9 cellular contexts compared by ENCODE assay signal in genomic region chr15:74317820-74318375, GRCh38. TPM values are rescaled to one million over a fixed set of nuclear protein-coding genes. Genes with fewer than 3 reads are reported as not detected.
DNase-seq lines count a peak whose midpoint lies in the region; ATAC-seq and TF ChIP-seq lines count a peak whose summit lies in the region.
"Had no signal": no experiment of that assay in that cellular context is flagged by ENCODE, and none has a peak within 500 bp of the region (broad histone marks: within the 10 kb centered on the region; RNA-seq: fewer than 3 reads in every experiment).

No MANE protein-coding gene starts in this region.

- H3K36me3 ChIP-seq in MG63 (no peaks in the 10 kb centered on the region), muscle layer of duodenum (ENCODE audit: control insufficient read depth in 1 of 2, insufficient read depth in 2 of 2, low read length in 2 of 2) (no peaks in the 10 kb centered on the region), MM.1S (replicated peaks; ENCODE audit: insufficient read depth, low read length) (no peaks in the 10 kb centered on the region)

- H3K9ac ChIP-seq in MM.1S (ENCODE audit: low read length) = no peak overlapping the region

- H3K27me3 ChIP-seq in MG63 (no peaks in the 10 kb centered on the region), muscle layer of duodenum (ENCODE audit: low read depth, low read length) (no peaks in the 10 kb centered on the region), MM.1S (replicated peaks; ENCODE audit: insufficient read depth, low read length) (peaks cover 21% of the 10 kb centered on the region)

- H3K4me3 ChIP-seq in MG63 (no peak overlapping the region), muscle layer of duodenum (ENCODE audit: low read depth in 1 of 2, low read length in 2 of 2) (no peak overlapping the region), MM.1S (ENCODE audit: low read length) (no peak overlapping the region)

- H3K79me2 ChIP-seq in MM.1S (ENCODE audit: low read length) = no peaks in the 10 kb centered on the region

- H3K4me1 ChIP-seq in muscle layer of duodenum (ENCODE audit: control insufficient read depth in 1 of 2, insufficient read depth in 2 of 2, low read length in 2 of 2) = peaks cover 4 to 38% of the 10 kb centered on the region in 2 donors
- H3K4me1 ChIP-seq in MM.1S (ENCODE audit: low read length) = no peaks in the 10 kb centered on the region

- H2AFZ ChIP-seq in MM.1S (ENCODE audit: low read length) = no peak overlapping the region

- peaks cover 78% of the 10 kb centered on the region for H3K4me1 Mint-ChIP-seq in brain

- no peaks in the 10 kb centered on the region for H3F3A ChIP-seq in MM.1S (ENCODE audit: insufficient read depth, low read length)

- no peaks in the 10 kb centered on the region for H3K9me3 Mint-ChIP-seq in brain
- H3K9me3 Mint-ChIP-seq: stimulated activated naive B cell treated with anti-CD40 and anti-IgM and Interleukin-4, amounts not matched to agents 10 μg/mL and 1 μg/mL and 100 μg/mL, for 72 hours had no signal

- peak overlapping the region in 2 of 5 experiments; percentile 44 to 53 for H3K4me3 Mint-ChIP-seq in brain
- H3K4me3 Mint-ChIP-seq: stimulated activated naive B cell treated with anti-CD40 and anti-IgM and Interleukin-4, amounts not matched to agents 10 μg/mL and 1 μg/mL and 100 μg/mL, for 72 hours had no signal

- H3K36me3 Mint-ChIP-seq in brain = no peaks in the 10 kb centered on the region
- H3K36me3 Mint-ChIP-seq: stimulated activated naive B cell treated with anti-CD40 and anti-IgM and Interleukin-4, amounts not matched to agents 10 μg/mL and 1 μg/mL and 100 μg/mL, for 72 hours had no signal

- no peak for ATAC-seq in HG02571 (IDR thresholded peaks at IDR 0.05; ENCODE audit: unreplicated experiment)

- DNase-seq in AG08396 (ENCODE audit: low spot score) = peak; percentile 75
- DNase-seq in MG63 = peak; percentile 79
- no peak for DNase-seq in pons (ENCODE audit: low spot score)
- DNase-seq in MM.1S = no peak
- DNase-seq in activated T-cell treated with anti-CD3 and anti-CD28 coated beads for 4 hours = no peak
- DNase-seq: stimulated activated naive B cell treated with anti-CD40 and anti-IgM and Interleukin-4, amounts not matched to agents 10 μg/mL and 1 μg/mL and 100 μg/mL, for 72 hours had no signal

- H3K4me2 ChIP-seq in MM.1S (ENCODE audit: low read depth, low read length) = no peak overlapping the region

- H3K9me3 ChIP-seq in MG63 = no peaks in the 10 kb centered on the region
- H3K9me3 ChIP-seq in muscle layer of duodenum (ENCODE audit: control insufficient read depth in 1 of 2, low read length in 2 of 2) = no peaks in the 10 kb centered on the region
- H3K9me3 ChIP-seq in MM.1S (replicated peaks; ENCODE audit: insufficient read depth, low read length) = no peaks in the 10 kb centered on the region

- H3K27ac Mint-ChIP-seq in brain = peak overlapping the region; percentile 90 to 100 (median 95)
- H3K27ac Mint-ChIP-seq: stimulated activated naive B cell treated with anti-CD40 and anti-IgM and Interleukin-4, amounts not matched to agents 10 μg/mL and 1 μg/mL and 100 μg/mL, for 72 hours had no signal

- H3K27me3 Mint-ChIP-seq in brain = no peaks in the 10 kb centered on the region

- no peaks in the 10 kb centered on the region for H4K20me1 ChIP-seq in MM.1S (ENCODE audit: insufficient read depth, low read length)

- no peak for TF ChIP-seq CTCF in brain (conservative IDR thresholded peaks at IDR 0.05)
- no peak for TF ChIP-seq CTCF in MM.1S (IDR thresholded peaks at IDR 0.05; ENCODE audit: low read length)

- H3K9me2 ChIP-seq in MM.1S (replicated peaks; ENCODE audit: insufficient read depth, low read length) = no peaks in the 10 kb centered on the region

- H3K27ac ChIP-seq in muscle layer of duodenum (ENCODE audit: low read length) (peak overlapping the region; percentile 60), MM.1S (ENCODE audit: low read length) (no peak overlapping the region)

RNA-seq across cellular contexts. Expression of gene CYP11A1, which starts 49.5 kb away (rescaled TPM):
- 0.30 and 6.3 TPM in 2 replicates for total RNA-seq in MG63 (2014; rRNA removed; shearing (Covaris generic); ENCODE audit: low replicate concordance)
- 1.1 TPM for polyA plus RNA-seq in brain (ENCODE audit: insufficient read depth, low read depth, low replicate concordance)

Comparison
In these comparisons a context has a peak if more than half of its experiments do, and no peak if none do; other contexts are left out.
1. DNase-seq: peak in AG08396 (single experiment) and MG63 (single experiment); none in pons (single experiment), MM.1S (single experiment) and activated T-cell treated with anti-CD3 and anti-CD28 coated beads for 4 hours (single experiment).